ENCODE assay signal across 12 cellular contexts in the genomic region with DNA sequence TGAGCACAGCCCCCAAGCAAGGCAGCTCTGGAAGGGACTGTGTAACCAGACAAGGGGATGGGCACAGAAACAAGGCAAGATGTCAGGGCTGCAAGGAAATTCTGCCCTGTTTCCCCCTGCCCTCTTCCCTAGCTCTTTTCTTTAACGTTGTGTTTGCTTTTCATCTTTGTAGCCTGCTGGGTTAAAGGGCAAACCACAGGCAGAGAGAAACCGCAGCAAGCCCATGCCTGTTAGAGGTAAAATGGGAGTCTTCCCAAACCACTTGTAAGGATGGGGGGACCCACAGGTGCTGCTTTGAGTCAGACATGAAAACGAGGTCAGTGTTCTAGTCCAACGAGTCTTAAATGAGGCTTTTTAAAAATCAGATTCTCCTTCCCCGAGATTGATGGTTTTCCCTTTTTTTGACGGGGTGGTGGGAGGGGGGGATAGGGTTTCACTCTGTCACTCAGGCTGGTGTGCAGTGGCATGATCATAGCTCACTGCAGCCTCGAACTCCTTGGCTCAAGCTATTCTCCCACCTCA. TPM values are rescaled to one million over a fixed set of nuclear protein-coding genes. Genes with fewer than 3 reads are reported as not detected.
A peak's percentile ranks its signal among the peaks of the same experiment; 100 is the strongest.
DNase-seq lines count a peak whose midpoint lies in the region; ATAC-seq and TF ChIP-seq lines count a peak whose summit lies in the region.
"Had no signal": no experiment of that assay in that cellular context is flagged by ENCODE, and none has a peak within 500 bp of the region (broad histone marks: within the 10 kb centered on the region; RNA-seq: fewer than 3 reads in every experiment).

No MANE protein-coding gene starts in this region.

- peak; percentile 51 for ATAC-seq in CD8-positive, alpha-beta T cell
- ATAC-seq in left colon (peak; percentile 42), GM21528 (IDR thresholded peaks at IDR 0.05; ENCODE audit: low FRiP score, unreplicated experiment) (no peak), HG02763 (IDR thresholded peaks at IDR 0.05; ENCODE audit: unreplicated experiment) (no peak), GM21390 (IDR thresholded peaks at IDR 0.05; ENCODE audit: unreplicated experiment) (no peak)

- H3K9me3 ChIP-seq in CD8-positive, alpha-beta T cell (ENCODE audit: low read length), result no peaks in the 10 kb centered on the region
- H3K9me3 ChIP-seq in endodermal cell (ENCODE audit: control insufficient read depth, low read length), result no peaks in the 10 kb centered on the region
- H3K9me3 ChIP-seq: body of pancreas, SJSA1 had no signal

- H3K4me3 Mint-ChIP-seq in CD8-positive, alpha-beta T cell, result peak overlapping the region; percentile 26
- no peak overlapping the region for H3K4me3 Mint-ChIP-seq in endodermal cell

- CTCF ChIA-PET in CD8-positive, alpha-beta T cell (lab: Charles Lee), result interaction anchor here (1.2 to 2.9 kb wide), 2 partner anchors 12 to 360 kb away, joined by 5 to 11 read pairs; no protein-coding TSS in a partner anchor

- H3K4me3 ChIP-seq in CD8-positive, alpha-beta T cell (ENCODE audit: low read depth, low read length), result no peak overlapping the region
- 0 out of 2 replicates have a peak overlapping the region, but pooled peaks have one; percentile 10 for H3K4me3 ChIP-seq in Jurkat, Clone E6-1 (ENCODE audit: low read length)
- no peak overlapping the region for H3K4me3 ChIP-seq in endodermal cell (ENCODE audit: low read length)
- H3K4me3 ChIP-seq: body of pancreas, SJSA1 had no signal

- H3K27ac ChIP-seq in CD8-positive, alpha-beta T cell (ENCODE audit: low read depth, low read length), result no peak overlapping the region
- no peak overlapping the region for H3K27ac ChIP-seq in endodermal cell (ENCODE audit: low read depth, low read length)
- H3K27ac ChIP-seq: body of pancreas, HL-60, SJSA1 had no signal

- no peaks in the 10 kb centered on the region for H3K36me3 Mint-ChIP-seq in CD8-positive, alpha-beta T cell
- H3K36me3 Mint-ChIP-seq in endodermal cell (ENCODE audit: low read depth), result no peaks in the 10 kb centered on the region

- H3K27ac Mint-ChIP-seq in CD8-positive, alpha-beta T cell, result peak overlapping the region; percentile 21
- no peak overlapping the region for H3K27ac Mint-ChIP-seq in endodermal cell

- WGBS in endodermal cell (ENCODE audit: insufficient coverage in 1 of 2, insufficient read length in 1 of 2), 2 experiments, result 20 to 74% methylated on average over 1 to 6 of the region's 7 CpGs

- POLR2A ChIA-PET in CD8-positive, alpha-beta T cell (lab: Charles Lee), result interaction anchor here (1.3 kb wide), 1 partner anchor 9 kb away, joined by 4 read pairs; no protein-coding TSS in a partner anchor

- no peaks in the 10 kb centered on the region for H3K27me3 Mint-ChIP-seq in CD8-positive, alpha-beta T cell (ENCODE audit: low read depth)
- peaks cover 45% of the 10 kb centered on the region for H3K27me3 Mint-ChIP-seq in endodermal cell (ENCODE audit: insufficient read depth)

- no peak for TF ChIP-seq CTCF in CD8-positive, alpha-beta T cell (IDR thresholded peaks at IDR 0.05)
- no peak for TF ChIP-seq CTCF in endodermal cell (conservative IDR thresholded peaks at IDR 0.05)

- H3K4me1 ChIP-seq in CD8-positive, alpha-beta T cell (ENCODE audit: insufficient read depth, low read length), result peaks cover 40% of the 10 kb centered on the region
- H3K4me1 ChIP-seq in endodermal cell (ENCODE audit: control insufficient read depth, insufficient read depth, low read length), result peaks cover 3% of the 10 kb centered on the region

- intact Hi-C loops in CD8-positive, alpha-beta T cell (cut with DNase I, micrococcal nuclease), result no loop called here
- intact Hi-C loops in left colon (cut with DNase I, micrococcal nuclease), result no loop called here

- DNase-seq in CD8-positive, alpha-beta T cell, result peak in 2 of 7 experiments; percentile 32 to 35
- DNase-seq in Jurkat, Clone E6-1 (ENCODE audit: low read depth, low spot score), result peak; percentile 84
- DNase-seq in activated CD8-positive, alpha-beta memory T cell treated with anti-CD3 and anti-CD28 coated beads, Interleukin-2, amount 50 U/mL, for 4 hours, result peak; percentile 24
- no peak for DNase-seq in left colon
- no peak for DNase-seq in endodermal cell
- DNase-seq: body of pancreas, retina had no signal

- no peaks in the 10 kb centered on the region for H3K27me3 ChIP-seq in CD8-positive, alpha-beta T cell (ENCODE audit: insufficient read depth, low read length)
- peaks cover 20% of the 10 kb centered on the region for H3K27me3 ChIP-seq in endodermal cell (ENCODE audit: control insufficient read depth, insufficient read depth, low read length, poor library complexity, severe bottlenecking)
- H3K27me3 ChIP-seq: body of pancreas, SJSA1 had no signal

- H3K36me3 ChIP-seq in CD8-positive, alpha-beta T cell (ENCODE audit: insufficient read depth, low read length), result no peaks in the 10 kb centered on the region
- H3K36me3 ChIP-seq in endodermal cell (ENCODE audit: control insufficient read depth, insufficient read depth, low read length), result no peaks in the 10 kb centered on the region
- H3K36me3 ChIP-seq: SJSA1 had no signal

- H3K9ac ChIP-seq in endodermal cell (ENCODE audit: extremely low read depth, low read length, poor library complexity, severe bottlenecking), result no peak overlapping the region

- no peaks in the 10 kb centered on the region for H3K9me3 Mint-ChIP-seq in CD8-positive, alpha-beta T cell
- H3K9me3 Mint-ChIP-seq in endodermal cell, result no peaks in the 10 kb centered on the region

- H3K4me1 Mint-ChIP-seq in CD8-positive, alpha-beta T cell (ENCODE audit: low read depth), result peaks cover 58% of the 10 kb centered on the region
- peaks cover 17% of the 10 kb centered on the region for H3K4me1 Mint-ChIP-seq in endodermal cell

RNA-seq across cellular contexts. Expression of gene TGFBR3, which starts 13.3 kb away (rescaled TPM):
- 10 to 100 TPM; 36.7 to 37.9 TPM for total RNA-seq in CD8-positive, alpha-beta T cell
- not detected for polyA plus RNA-seq in Jurkat, Clone E6-1 (2012; ENCODE audit: insufficient read depth, insufficient read length)
- total RNA-seq in left colon (10 to 100 TPM; 14.4 to 27.8 TPM), endodermal cell (1 to 10 TPM; 8.1 to 8.5 TPM)
- polyA plus RNA-seq in endodermal cell (2013, experiment 1 of 2), result 6.0 TPM
- 6.9 TPM for polyA plus RNA-seq in endodermal cell (2013, experiment 2 of 2)

Comparison
In these comparisons a context has a peak if more than half of its experiments do, and no peak if none do; other contexts are left out.
1. ATAC-seq: peak in CD8-positive, alpha-beta T cell (single experiment) and left colon (single experiment); none in GM21528 (single experiment), HG02763 (single experiment) and GM21390 (single experiment).
2. DNase-seq: peak in Jurkat, Clone E6-1 (single experiment) and activated CD8-positive, alpha-beta memory T cell treated with anti-CD3 and anti-CD28 coated beads, Interleukin-2, amount 50 U/mL, for 4 hours (single experiment); none in left colon (0 of 2) and endodermal cell (single experiment).